ENCODE assay signal across 2 cellular contexts in the genomic region with DNA sequence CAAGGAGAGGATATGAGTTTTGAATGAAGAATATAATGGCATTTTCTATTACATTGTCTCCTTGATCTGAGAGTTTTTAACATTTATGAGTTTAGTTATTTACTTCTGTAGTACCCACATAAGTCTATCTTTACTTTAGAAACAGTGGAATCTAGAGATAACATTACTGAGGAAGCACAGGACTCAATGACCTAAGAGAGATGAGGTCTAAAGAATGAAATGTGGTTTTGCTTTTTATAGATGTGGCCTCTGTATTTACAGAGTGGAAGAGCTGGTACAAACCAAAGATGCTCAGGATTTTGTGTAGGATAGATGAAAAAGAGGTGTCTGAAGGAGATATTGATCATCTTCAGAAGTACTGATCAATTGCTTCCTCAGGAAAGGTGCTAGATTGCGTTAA.
TF ChIP-seq lines count a peak whose summit lies in the region.

No MANE protein-coding gene starts in this region.

TF ChIP-seq in SK-N-SH treated with all-trans-retinoic acid at 6 μM for 48 hours, 23 proteins besides CTCF, POLR2A, EP300 and RAD21 (continued from another document):
- TF ChIP-seq, protein P1, sequence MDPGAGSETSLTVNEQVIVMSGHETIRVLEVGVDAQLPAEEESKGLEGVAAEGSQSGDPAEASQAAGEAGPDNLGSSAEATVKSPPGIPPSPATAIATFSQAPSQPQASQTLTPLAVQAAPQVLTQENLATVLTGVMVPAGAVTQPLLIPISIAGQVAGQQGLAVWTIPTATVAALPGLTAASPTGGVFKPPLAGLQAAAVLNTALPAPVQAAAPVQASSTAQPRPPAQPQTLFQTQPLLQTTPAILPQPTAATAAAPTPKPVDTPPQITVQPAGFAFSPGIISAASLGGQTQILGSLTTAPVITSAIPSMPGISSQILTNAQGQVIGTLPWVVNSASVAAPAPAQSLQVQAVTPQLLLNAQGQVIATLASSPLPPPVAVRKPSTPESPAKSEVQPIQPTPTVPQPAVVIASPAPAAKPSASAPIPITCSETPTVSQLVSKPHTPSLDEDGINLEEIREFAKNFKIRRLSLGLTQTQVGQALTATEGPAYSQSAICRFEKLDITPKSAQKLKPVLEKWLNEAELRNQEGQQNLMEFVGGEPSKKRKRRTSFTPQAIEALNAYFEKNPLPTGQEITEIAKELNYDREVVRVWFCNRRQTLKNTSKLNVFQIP (CRISPR knock-in tag; IDR thresholded peaks at IDR 0.05; ENCODE audit: borderline replicate concordance, low read depth) = no peak
- no peak for TF ChIP-seq ESRRG (CRISPR knock-in tag; IDR thresholded peaks at IDR 0.05)
- no peak for TF ChIP-seq OSR1 (CRISPR knock-in tag; IDR thresholded peaks at IDR 0.05)
- TF ChIP-seq, protein P2, sequence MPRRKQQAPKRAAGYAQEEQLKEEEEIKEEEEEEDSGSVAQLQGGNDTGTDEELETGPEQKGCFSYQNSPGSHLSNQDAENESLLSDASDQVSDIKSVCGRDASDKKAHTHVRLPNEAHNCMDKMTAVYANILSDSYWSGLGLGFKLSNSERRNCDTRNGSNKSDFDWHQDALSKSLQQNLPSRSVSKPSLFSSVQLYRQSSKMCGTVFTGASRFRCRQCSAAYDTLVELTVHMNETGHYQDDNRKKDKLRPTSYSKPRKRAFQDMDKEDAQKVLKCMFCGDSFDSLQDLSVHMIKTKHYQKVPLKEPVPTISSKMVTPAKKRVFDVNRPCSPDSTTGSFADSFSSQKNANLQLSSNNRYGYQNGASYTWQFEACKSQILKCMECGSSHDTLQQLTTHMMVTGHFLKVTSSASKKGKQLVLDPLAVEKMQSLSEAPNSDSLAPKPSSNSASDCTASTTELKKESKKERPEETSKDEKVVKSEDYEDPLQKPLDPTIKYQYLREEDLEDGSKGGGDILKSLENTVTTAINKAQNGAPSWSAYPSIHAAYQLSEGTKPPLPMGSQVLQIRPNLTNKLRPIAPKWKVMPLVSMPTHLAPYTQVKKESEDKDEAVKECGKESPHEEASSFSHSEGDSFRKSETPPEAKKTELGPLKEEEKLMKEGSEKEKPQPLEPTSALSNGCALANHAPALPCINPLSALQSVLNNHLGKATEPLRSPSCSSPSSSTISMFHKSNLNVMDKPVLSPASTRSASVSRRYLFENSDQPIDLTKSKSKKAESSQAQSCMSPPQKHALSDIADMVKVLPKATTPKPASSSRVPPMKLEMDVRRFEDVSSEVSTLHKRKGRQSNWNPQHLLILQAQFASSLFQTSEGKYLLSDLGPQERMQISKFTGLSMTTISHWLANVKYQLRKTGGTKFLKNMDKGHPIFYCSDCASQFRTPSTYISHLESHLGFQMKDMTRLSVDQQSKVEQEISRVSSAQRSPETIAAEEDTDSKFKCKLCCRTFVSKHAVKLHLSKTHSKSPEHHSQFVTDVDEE (CRISPR knock-in tag; IDR thresholded peaks at IDR 0.05) = no peak

TF ChIP-seq in SK-N-SH, 30 proteins besides CTCF, POLR2A, EP300 and RAD21 (continued from another document):
- TF ChIP-seq, protein P3, sequence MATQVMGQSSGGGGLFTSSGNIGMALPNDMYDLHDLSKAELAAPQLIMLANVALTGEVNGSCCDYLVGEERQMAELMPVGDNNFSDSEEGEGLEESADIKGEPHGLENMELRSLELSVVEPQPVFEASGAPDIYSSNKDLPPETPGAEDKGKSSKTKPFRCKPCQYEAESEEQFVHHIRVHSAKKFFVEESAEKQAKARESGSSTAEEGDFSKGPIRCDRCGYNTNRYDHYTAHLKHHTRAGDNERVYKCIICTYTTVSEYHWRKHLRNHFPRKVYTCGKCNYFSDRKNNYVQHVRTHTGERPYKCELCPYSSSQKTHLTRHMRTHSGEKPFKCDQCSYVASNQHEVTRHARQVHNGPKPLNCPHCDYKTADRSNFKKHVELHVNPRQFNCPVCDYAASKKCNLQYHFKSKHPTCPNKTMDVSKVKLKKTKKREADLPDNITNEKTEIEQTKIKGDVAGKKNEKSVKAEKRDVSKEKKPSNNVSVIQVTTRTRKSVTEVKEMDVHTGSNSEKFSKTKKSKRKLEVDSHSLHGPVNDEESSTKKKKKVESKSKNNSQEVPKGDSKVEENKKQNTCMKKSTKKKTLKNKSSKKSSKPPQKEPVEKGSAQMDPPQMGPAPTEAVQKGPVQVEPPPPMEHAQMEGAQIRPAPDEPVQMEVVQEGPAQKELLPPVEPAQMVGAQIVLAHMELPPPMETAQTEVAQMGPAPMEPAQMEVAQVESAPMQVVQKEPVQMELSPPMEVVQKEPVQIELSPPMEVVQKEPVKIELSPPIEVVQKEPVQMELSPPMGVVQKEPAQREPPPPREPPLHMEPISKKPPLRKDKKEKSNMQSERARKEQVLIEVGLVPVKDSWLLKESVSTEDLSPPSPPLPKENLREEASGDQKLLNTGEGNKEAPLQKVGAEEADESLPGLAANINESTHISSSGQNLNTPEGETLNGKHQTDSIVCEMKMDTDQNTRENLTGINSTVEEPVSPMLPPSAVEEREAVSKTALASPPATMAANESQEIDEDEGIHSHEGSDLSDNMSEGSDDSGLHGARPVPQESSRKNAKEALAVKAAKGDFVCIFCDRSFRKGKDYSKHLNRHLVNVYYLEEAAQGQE (IDR thresholded peaks at IDR 0.05; ENCODE audit: low read depth, low read length) = no peak
- TF ChIP-seq POLR2AphosphoS5 (IDR thresholded peaks at IDR 0.05; ENCODE audit: low read depth, low read length) = no peak
